24 cellular contexts compared by ENCODE assay signal in genomic region chr16:35310999-35311398, GRCh38.
"Had no signal": no experiment of that assay in that cellular context is flagged by ENCODE, and none has a peak within 500 bp of the region (broad histone marks: within the 10 kb centered on the region; RNA-seq: fewer than 3 reads in every experiment).

No MANE protein-coding gene starts in this region.

- H3K9me3 ChIP-seq: gastroesophageal sphincter, lower lobe of right lung had no signal

- H3K4me1 ChIP-seq: colonic mucosa, foreskin keratinocyte, gastroesophageal sphincter, heart left ventricle, left lung, lower lobe of right lung had no signal

- H3K27ac ChIP-seq: colonic mucosa, epithelial cell of prostate, foreskin keratinocyte, gastroesophageal sphincter, heart left ventricle, hepatocyte, left lung, lower lobe of right lung had no signal

- ATAC-seq: effector memory CD8-positive, alpha-beta T cell; esophagus mucosa; foreskin keratinocyte; gastroesophageal sphincter; left cardiac atrium; left lung; left ventricle myocardium superior; lower lobe of right lung; mucosa of descending colon had no signal

- H3K4me3 ChIP-seq: colonic mucosa, gastroesophageal sphincter, heart left ventricle, hepatocyte, left lung, lower lobe of right lung, mucosa of descending colon had no signal

- DNase-seq: colonic mucosa; cortex of kidney; effector CD8-positive, alpha-beta T cell; effector memory CD8-positive, alpha-beta T cell; endodermal cell; erythroblast; foreskin keratinocyte; heart left ventricle; hypothalamus; immature natural killer cell; islet precursor cell; left cardiac atrium; left lung; left ventricle myocardium superior; lower lobe of right lung; mesenchymal stem cell; mucosa of descending colon; naive B cell had no signal

- H3K36me3 ChIP-seq: colonic mucosa, gastroesophageal sphincter, heart left ventricle, left lung, lower lobe of right lung had no signal

- H3K27me3 ChIP-seq: colonic mucosa, foreskin keratinocyte, gastroesophageal sphincter, heart left ventricle, hepatocyte, left lung had no signal

- FAIRE-seq: endometrium, frontal cortex had no signal
